ENCODE assay signal across 1 cellular context in the genomic region with DNA sequence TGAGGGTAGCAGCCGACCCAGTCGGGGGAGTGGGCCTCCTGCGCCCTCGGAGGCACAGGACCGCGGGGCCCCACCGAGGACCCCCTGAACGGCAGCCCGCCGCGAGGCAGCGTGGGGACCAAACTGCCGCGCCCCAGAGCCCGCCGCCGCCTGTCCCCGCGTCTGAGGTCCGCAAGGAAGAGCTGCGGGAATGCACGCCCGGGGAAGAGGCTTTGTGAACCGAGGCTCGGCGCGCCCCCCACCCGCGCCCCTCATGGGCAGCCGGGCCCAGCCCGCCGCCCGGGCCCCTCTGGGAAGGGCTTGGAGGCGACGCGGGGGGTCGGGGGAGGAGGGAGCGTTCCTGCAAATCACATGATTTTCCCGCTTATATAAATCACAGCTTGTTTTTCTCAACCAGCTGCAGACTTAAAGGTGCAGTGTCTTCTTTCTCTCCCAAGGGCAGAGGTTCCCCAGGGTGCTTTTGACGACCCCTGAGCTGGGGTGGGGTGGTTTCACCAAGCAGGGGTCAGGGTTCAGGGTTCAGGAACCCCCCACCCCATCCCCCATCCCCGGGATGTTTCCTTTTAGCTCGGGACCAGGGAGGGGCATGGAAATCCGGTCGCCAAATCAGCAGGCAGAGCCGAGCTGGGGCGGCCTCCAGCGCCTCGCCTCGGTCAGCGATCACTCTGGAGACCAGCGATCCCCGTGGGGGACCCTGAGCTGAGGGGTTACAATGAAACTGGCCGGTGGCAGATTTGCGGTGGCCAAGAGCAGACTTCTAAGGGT.
TF ChIP-seq lines count a peak whose summit lies in the region.

No MANE protein-coding gene starts in this region.

TF ChIP-seq in A549, 52 proteins besides CTCF, POLR2A, EP300 and RAD21:
- TF ChIP-seq, protein P1, sequence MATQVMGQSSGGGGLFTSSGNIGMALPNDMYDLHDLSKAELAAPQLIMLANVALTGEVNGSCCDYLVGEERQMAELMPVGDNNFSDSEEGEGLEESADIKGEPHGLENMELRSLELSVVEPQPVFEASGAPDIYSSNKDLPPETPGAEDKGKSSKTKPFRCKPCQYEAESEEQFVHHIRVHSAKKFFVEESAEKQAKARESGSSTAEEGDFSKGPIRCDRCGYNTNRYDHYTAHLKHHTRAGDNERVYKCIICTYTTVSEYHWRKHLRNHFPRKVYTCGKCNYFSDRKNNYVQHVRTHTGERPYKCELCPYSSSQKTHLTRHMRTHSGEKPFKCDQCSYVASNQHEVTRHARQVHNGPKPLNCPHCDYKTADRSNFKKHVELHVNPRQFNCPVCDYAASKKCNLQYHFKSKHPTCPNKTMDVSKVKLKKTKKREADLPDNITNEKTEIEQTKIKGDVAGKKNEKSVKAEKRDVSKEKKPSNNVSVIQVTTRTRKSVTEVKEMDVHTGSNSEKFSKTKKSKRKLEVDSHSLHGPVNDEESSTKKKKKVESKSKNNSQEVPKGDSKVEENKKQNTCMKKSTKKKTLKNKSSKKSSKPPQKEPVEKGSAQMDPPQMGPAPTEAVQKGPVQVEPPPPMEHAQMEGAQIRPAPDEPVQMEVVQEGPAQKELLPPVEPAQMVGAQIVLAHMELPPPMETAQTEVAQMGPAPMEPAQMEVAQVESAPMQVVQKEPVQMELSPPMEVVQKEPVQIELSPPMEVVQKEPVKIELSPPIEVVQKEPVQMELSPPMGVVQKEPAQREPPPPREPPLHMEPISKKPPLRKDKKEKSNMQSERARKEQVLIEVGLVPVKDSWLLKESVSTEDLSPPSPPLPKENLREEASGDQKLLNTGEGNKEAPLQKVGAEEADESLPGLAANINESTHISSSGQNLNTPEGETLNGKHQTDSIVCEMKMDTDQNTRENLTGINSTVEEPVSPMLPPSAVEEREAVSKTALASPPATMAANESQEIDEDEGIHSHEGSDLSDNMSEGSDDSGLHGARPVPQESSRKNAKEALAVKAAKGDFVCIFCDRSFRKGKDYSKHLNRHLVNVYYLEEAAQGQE (IDR thresholded peaks at IDR 0.05), result no peak
- TF ChIP-seq SMC3 (IDR thresholded peaks at IDR 0.05) (peak; percentile 58; the same call in 2 of the 3 replicates), PHF8 (IDR thresholded peaks at IDR 0.05; ENCODE audit: borderline replicate concordance, low read depth) (peak; percentile 26; the same call in 1 of the 2 replicates), EHF (CRISPR knock-in tag; IDR thresholded peaks at IDR 0.05) (0 out of 2 replicates have a peak, but pooled peaks have one; percentile 25), MAX (IDR thresholded peaks at IDR 0.05) (peak; percentile 59; the same call in 1 of the 2 replicates), CBX2 (IDR thresholded peaks at IDR 0.05; ENCODE audit: borderline replicate concordance, low read depth) (no peak)
- TF ChIP-seq, protein P2, sequence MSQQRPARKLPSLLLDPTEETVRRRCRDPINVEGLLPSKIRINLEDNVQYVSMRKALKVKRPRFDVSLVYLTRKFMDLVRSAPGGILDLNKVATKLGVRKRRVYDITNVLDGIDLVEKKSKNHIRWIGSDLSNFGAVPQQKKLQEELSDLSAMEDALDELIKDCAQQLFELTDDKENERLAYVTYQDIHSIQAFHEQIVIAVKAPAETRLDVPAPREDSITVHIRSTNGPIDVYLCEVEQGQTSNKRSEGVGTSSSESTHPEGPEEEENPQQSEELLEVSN (IDR thresholded peaks at IDR 0.05; ENCODE audit: borderline replicate concordance, low read depth), result peak; percentile 73; the same call in 1 of the 2 replicates
- TF ChIP-seq, protein P3, sequence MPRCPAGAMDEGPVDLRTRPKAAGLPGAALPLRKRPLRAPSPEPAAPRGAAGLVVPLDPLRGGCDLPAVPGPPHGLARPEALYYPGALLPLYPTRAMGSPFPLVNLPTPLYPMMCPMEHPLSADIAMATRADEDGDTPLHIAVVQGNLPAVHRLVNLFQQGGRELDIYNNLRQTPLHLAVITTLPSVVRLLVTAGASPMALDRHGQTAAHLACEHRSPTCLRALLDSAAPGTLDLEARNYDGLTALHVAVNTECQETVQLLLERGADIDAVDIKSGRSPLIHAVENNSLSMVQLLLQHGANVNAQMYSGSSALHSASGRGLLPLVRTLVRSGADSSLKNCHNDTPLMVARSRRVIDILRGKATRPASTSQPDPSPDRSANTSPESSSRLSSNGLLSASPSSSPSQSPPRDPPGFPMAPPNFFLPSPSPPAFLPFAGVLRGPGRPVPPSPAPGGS (IDR thresholded peaks at IDR 0.05), result 0 out of 3 replicates have a peak, but pooled peaks have one; percentile 15
